Comparison of ENCODE assay signal across 34 cellular contexts in genomic region chr13:53442979-53443378, GRCh38.
"Had no signal": no experiment of that assay in that cellular context is flagged by ENCODE, and none has a peak within 500 bp of the region (broad histone marks: within the 10 kb centered on the region; RNA-seq: fewer than 3 reads in every experiment).

No MANE protein-coding gene starts in this region.

- ATAC-seq: activated CD8-positive, alpha-beta T cell treated with anti-CD3 and anti-CD28 coated beads for 36 hours; activated naive CD4-positive, alpha-beta T cell treated with anti-CD3 and anti-CD28 coated beads, Interleukin-2, amount 50 U/mL, for 72 hours; activated T-cell treated with anti-CD3 and anti-CD28 coated beads, Interleukin-2, amount 50 U/mL, for 4 hours; activated T-cell treated with anti-CD3 and anti-CD28 coated beads, Interleukin-2, amount 50 U/mL, for 72 hours; activated T-helper 17 cell treated with anti-CD3 and anti-CD28 coated beads, Interleukin-2, amount 50 U/mL, for 72 hours; body of pancreas had no signal

- H3K9me3 ChIP-seq: adrenal gland, body of pancreas had no signal

- H3K4me3 ChIP-seq: adrenal gland, body of pancreas, breast epithelium had no signal

- H3K27ac ChIP-seq: adrenal gland, body of pancreas, brain microvascular endothelial cell, breast epithelium, VCaP had no signal

- DNase-seq: activated B cell treated with CpG ODN at 0.5 μM for 24 hours; activated CD4-positive, alpha-beta memory T cell treated with anti-CD3 and anti-CD28 coated beads for 36 hours; activated CD4-positive, alpha-beta T cell treated with anti-CD3 and anti-CD28 coated beads for 4 hours; activated CD4-positive, alpha-beta T cell treated with anti-CD3 and anti-CD28 coated beads, Interleukin-2, amount 10 ng/mL, durations not matched to agents 24 days and 14 days; activated CD4-positive, alpha-beta T cell treated with anti-CD3 and anti-CD28 coated beads, Interleukin-2, amount 50 U/mL, for 1 hour; activated CD4-positive, alpha-beta T cell treated with anti-CD3 and anti-CD28 coated beads, Interleukin-2, amount 50 U/mL, for 4 hours; activated CD4-positive, CD25-positive, alpha-beta regulatory T cell treated with anti-CD3 and anti-CD28 coated beads, Interleukin-2, amount 50 U/mL, for 72 hours; activated CD8-positive, alpha-beta memory T cell treated with anti-CD3 and anti-CD28 coated beads, Interleukin-2, amount 50 U/mL, for 4 hours; activated CD8-positive, alpha-beta T cell treated with anti-CD3 and anti-CD28 coated beads for 36 hours; activated effector memory CD4-positive, alpha-beta T cell treated with anti-CD3 and anti-CD28 coated beads, Interleukin-2, amount 50 U/mL, for 16 hours; activated gamma-delta T cell treated with Interleukin-2 at 50 U/mL for 16 hours; activated naive CD4-positive, alpha-beta T cell; activated naive CD4-positive, alpha-beta T cell treated with anti-CD3 and anti-CD28 coated beads for 36 hours; activated naive CD4-positive, alpha-beta T cell treated with anti-CD3 and anti-CD28 coated beads, Interleukin-2, amount 50 U/mL, for 16 hours; activated naive CD8-positive, alpha-beta T cell treated with anti-CD3 and anti-CD28 coated beads for 36 hours; activated T-cell treated with anti-CD3 and anti-CD28 coated beads for 4 hours; activated T-cell treated with anti-CD3 and anti-CD28 coated beads, Interleukin-2, amount 50 U/mL, for 1 hour; activated T-cell treated with anti-CD3 and anti-CD28 coated beads, Interleukin-2, amount 50 U/mL, for 4 hours; activated T-cell treated with anti-CD3 and anti-CD28 coated beads, Interleukin-2, amount 50 U/mL, for 72 hours; adrenal gland; amniotic stem cell; aorta; body of pancreas; brain microvascular endothelial cell; central memory CD4-positive, alpha-beta T cell; T-helper 2 cell; T-helper 9 cell had no signal

- FAIRE-seq: astrocyte, colon, TTC549 had no signal

- H3K4me1 ChIP-seq: adrenal gland, body of pancreas, breast epithelium had no signal

- H3K27me3 ChIP-seq: adrenal gland, body of pancreas, brain microvascular endothelial cell, breast epithelium had no signal

- H3K36me3 ChIP-seq: adrenal gland, brain microvascular endothelial cell, breast epithelium had no signal
